ENCODE assay signal across 27 cellular contexts in the genomic region with DNA sequence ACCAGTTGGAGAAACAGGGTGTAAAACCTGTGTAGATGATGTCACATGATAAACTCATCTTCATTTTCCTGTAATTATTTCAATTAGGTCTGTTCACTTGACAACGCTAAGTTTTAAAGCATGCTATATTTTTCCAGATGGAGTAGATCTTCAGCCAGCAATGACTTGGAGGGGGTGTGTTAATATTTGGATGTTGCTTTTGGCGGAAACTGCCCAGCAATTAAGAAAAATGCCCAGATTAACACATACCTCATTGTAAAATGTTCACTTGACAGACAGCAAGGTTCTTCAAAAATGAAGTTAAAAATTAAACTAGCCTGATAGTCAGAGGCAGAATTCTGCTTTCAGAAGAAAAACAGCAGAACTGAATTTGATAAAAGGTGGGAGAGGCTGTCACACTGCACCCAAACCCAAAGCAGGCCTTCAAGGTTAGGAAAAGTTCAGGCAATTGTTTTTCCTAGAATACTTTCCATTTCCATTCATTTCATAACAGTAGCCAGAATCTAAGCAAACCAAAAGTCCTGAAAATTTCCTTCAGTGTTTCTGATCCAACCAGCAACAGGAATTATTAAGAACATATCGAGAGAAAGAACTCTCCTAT. TPM values are rescaled to one million over a fixed set of nuclear protein-coding genes. Genes with fewer than 3 reads are reported as not detected.
"Had no signal": no experiment of that assay in that cellular context is flagged by ENCODE, and none has a peak within 500 bp of the region (broad histone marks: within the 10 kb centered on the region; RNA-seq: fewer than 3 reads in every experiment).

No MANE protein-coding gene starts in this region.

- H3K4me3 Mint-ChIP-seq: activated B cell treated with CpG ODN at 0.5 μM for 24 hours; activated CD4-positive, alpha-beta memory T cell treated with anti-CD3 and anti-CD28 coated beads for 36 hours; activated CD4-positive, alpha-beta T cell treated with anti-CD3 and anti-CD28 coated beads, Interleukin-2, amount 10 ng/mL, durations not matched to agents 7 days and 5 days; activated naive CD4-positive, alpha-beta T cell treated with anti-CD3 and anti-CD28 coated beads for 36 hours; activated naive CD8-positive, alpha-beta T cell; activated T-cell treated with anti-CD3 and anti-CD28 coated beads, Interleukin-2, amount 50 U/mL, for 4 hours; activated T-helper 17 cell treated with anti-CD3 and anti-CD28 coated beads, Interleukin-2, amount 50 U/mL, for 72 hours; T-cell had no signal

- H3K27me3 Mint-ChIP-seq: activated CD4-positive, alpha-beta memory T cell treated with anti-CD3 and anti-CD28 coated beads for 36 hours; activated CD4-positive, alpha-beta T cell treated with anti-CD3 and anti-CD28 coated beads, Interleukin-2, amount 10 ng/mL, durations not matched to agents 7 days and 5 days; activated naive CD8-positive, alpha-beta T cell; activated T-helper 17 cell treated with anti-CD3 and anti-CD28 coated beads, Interleukin-2, amount 50 U/mL, for 72 hours; T-cell had no signal

- ATAC-seq: activated T-cell treated with anti-CD3 and anti-CD28 coated beads, Interleukin-2, amount 50 U/mL, for 4 hours; activated T-helper 17 cell treated with anti-CD3 and anti-CD28 coated beads, Interleukin-2, amount 50 U/mL, for 72 hours; K562; PC-3; T-cell had no signal

- H3K9me3 Mint-ChIP-seq: activated B cell treated with CpG ODN at 0.5 μM for 24 hours; activated CD4-positive, alpha-beta memory T cell treated with anti-CD3 and anti-CD28 coated beads for 36 hours; activated CD4-positive, alpha-beta T cell treated with anti-CD3 and anti-CD28 coated beads, Interleukin-2, amount 10 ng/mL, durations not matched to agents 7 days and 5 days; activated naive CD4-positive, alpha-beta T cell treated with anti-CD3 and anti-CD28 coated beads for 36 hours; activated T-cell treated with anti-CD3 and anti-CD28 coated beads, Interleukin-2, amount 50 U/mL, for 4 hours; activated T-helper 17 cell treated with anti-CD3 and anti-CD28 coated beads, Interleukin-2, amount 50 U/mL, for 72 hours; T-cell had no signal

- DNase-seq: activated B cell treated with CpG ODN at 0.5 μM for 24 hours; activated CD4-positive, alpha-beta memory T cell treated with anti-CD3 and anti-CD28 coated beads for 36 hours; activated CD4-positive, alpha-beta T cell treated with anti-CD3 and anti-CD28 coated beads for 1 hour; activated CD4-positive, alpha-beta T cell treated with anti-CD3 and anti-CD28 coated beads, Interleukin-2, amount 10 ng/mL, durations not matched to agents 7 days and 5 days; activated CD8-positive, alpha-beta memory T cell treated with anti-CD3 and anti-CD28 coated beads for 24 hours; activated gamma-delta T cell; activated naive CD4-positive, alpha-beta T cell treated with anti-CD3 and anti-CD28 coated beads for 36 hours; activated T-cell treated with anti-CD3 and anti-CD28 coated beads, Interleukin-2, amount 50 U/mL, for 4 hours; central memory CD4-positive, alpha-beta T cell; Karpas-422; MM.1S; NCI-H1105 treated with DMSO at 0.1 percent for 48 hours; NCI-H1436 treated with DMSO at 0.1 percent for 48 hours; NCI-H187; NCI-H2081; NCI-H510A treated with DMSO at 0.1 percent for 48 hours; NCI-H69; PC-3; SIG-M5; T-cell; T-helper 2 cell; T1000 had no signal

- H3K36me3 Mint-ChIP-seq: activated CD4-positive, alpha-beta memory T cell treated with anti-CD3 and anti-CD28 coated beads for 36 hours had no signal

- H3K27ac ChIP-seq: SK-N-MC had no signal

- H3K4me1 Mint-ChIP-seq: activated B cell treated with CpG ODN at 0.5 μM for 24 hours; activated T-helper 17 cell treated with anti-CD3 and anti-CD28 coated beads, Interleukin-2, amount 50 U/mL, for 72 hours had no signal

- H3K27ac Mint-ChIP-seq: activated B cell treated with CpG ODN at 0.5 μM for 24 hours; activated CD4-positive, alpha-beta memory T cell treated with anti-CD3 and anti-CD28 coated beads for 36 hours; activated CD4-positive, alpha-beta T cell treated with anti-CD3 and anti-CD28 coated beads, Interleukin-2, amount 10 ng/mL, durations not matched to agents 7 days and 5 days; activated naive CD4-positive, alpha-beta T cell treated with anti-CD3 and anti-CD28 coated beads for 36 hours; activated naive CD8-positive, alpha-beta T cell; activated T-helper 17 cell treated with anti-CD3 and anti-CD28 coated beads, Interleukin-2, amount 50 U/mL, for 72 hours; T-cell had no signal

- H3K4me3 ChIP-seq: K562, SK-N-MC had no signal

RNA-seq across cellular contexts. Expression of a gene that starts 33.0 kb away (rescaled TPM):
- total RNA-seq: activated B cell treated with CpG ODN at 0.5 μM for 24 hours; activated CD4-positive, alpha-beta memory T cell treated with anti-CD3 and anti-CD28 coated beads for 36 hours; activated CD4-positive, alpha-beta T cell treated with anti-CD3 and anti-CD28 coated beads, Interleukin-2, amount 10 ng/mL, durations not matched to agents 7 days and 5 days; activated naive CD4-positive, alpha-beta T cell treated with anti-CD3 and anti-CD28 coated beads for 36 hours; activated T-cell treated with anti-CD3 and anti-CD28 coated beads, Interleukin-2, amount 50 U/mL, for 4 hours; activated T-helper 17 cell treated with anti-CD3 and anti-CD28 coated beads, Interleukin-2, amount 50 U/mL, for 72 hours; bronchial epithelial cell; K562; PC-3; T-cell had no signal
- polyA plus RNA-seq: K562 had no signal
